In genomic region chr22:19941365-19942070, GRCh38 we compare ENCODE assay signal across 1 cellular context.
TF ChIP-seq lines count a peak whose summit lies in the region.

Gene COMT, plus strand, starts transcription at chr22:19941772. Its CDS starts 20,755 bp downstream, at chr22:19962527.
Gene TXNRD2, minus strand, starts transcription at chr22:19941818. Its CDS starts 15 bp downstream, at chr22:19941803.

TF ChIP-seq in HepG2, 621 proteins besides CTCF, POLR2A, EP300 and RAD21 (continued from another document and continues in another):
- TF ChIP-seq ARID4A (CRISPR knock-in tag; IDR thresholded peaks at IDR 0.05; ENCODE audit: borderline replicate concordance) (peak; percentile 23; the same call in 1 of the 2 replicates), TBL1XR1 (IDR thresholded peaks at IDR 0.05; ENCODE audit: borderline replicate concordance, low read length, partially characterized antibody) (no peak), NFRKB (IDR thresholded peaks at IDR 0.05) (no peak), RFX1 (IDR thresholded peaks at IDR 0.05) (no peak), ZSCAN25 (CRISPR knock-in tag; IDR thresholded peaks at IDR 0.05) (peak; percentile 44), ZNF543 (CRISPR knock-in tag; IDR thresholded peaks at IDR 0.05) (no peak), MEIS2 (CRISPR knock-in tag; IDR thresholded peaks at IDR 0.05) (0 out of 2 replicates have a peak, but pooled peaks have one; percentile 23), GTF2F1 (IDR thresholded peaks at IDR 0.05; ENCODE audit: low read length) (no peak), ZNF652 (CRISPR knock-in tag; IDR thresholded peaks at IDR 0.05; ENCODE audit: borderline replicate concordance, low read depth) (no peak), ZNF577 (CRISPR knock-in tag; IDR thresholded peaks at IDR 0.05; ENCODE audit: borderline replicate concordance, low read depth) (no peak), PRMT3 (CRISPR knock-in tag; IDR thresholded peaks at IDR 0.05; ENCODE audit: borderline replicate concordance, low read depth) (no peak), ARNT2 (CRISPR knock-in tag; IDR thresholded peaks at IDR 0.05; ENCODE audit: low read depth) (peak; percentile 73; the same call in 1 of the 2 replicates), PRDM10 (CRISPR knock-in tag; IDR thresholded peaks at IDR 0.05; ENCODE audit: low read depth) (no peak), AFF4 (CRISPR knock-in tag; IDR thresholded peaks at IDR 0.05) (no peak), KDM5A (IDR thresholded peaks at IDR 0.05; ENCODE audit: borderline replicate concordance, low read length) (no peak; the same call in 1 of the 2 replicates), ZNF788 (CRISPR knock-in tag; IDR thresholded peaks at IDR 0.05; ENCODE audit: borderline replicate concordance) (peak; percentile 60; the same call in 1 of the 2 replicates), LCORL (IDR thresholded peaks at IDR 0.05) (no peak), LCORL (CRISPR knock-in tag; IDR thresholded peaks at IDR 0.05) (peak; percentile 56), ZFX (CRISPR knock-in tag; IDR thresholded peaks at IDR 0.05; ENCODE audit: low read depth) (peak; percentile 76), ZNF451 (CRISPR knock-in tag; IDR thresholded peaks at IDR 0.05) (peak; percentile 21; the same call in 1 of the 2 replicates), FOSL2 (CRISPR knock-in tag; IDR thresholded peaks at IDR 0.05) (no peak), ZNF564 (CRISPR knock-in tag; IDR thresholded peaks at IDR 0.05) (peak; percentile 70; the same call in 1 of the 2 replicates), NFKB2 (CRISPR knock-in tag; IDR thresholded peaks at IDR 0.05; ENCODE audit: borderline replicate concordance) (0 out of 2 replicates have a peak, but pooled peaks have one; percentile 37), PTBP1 (IDR thresholded peaks at IDR 0.05; ENCODE audit: low read depth, low read length, poor library complexity, severe bottlenecking) (peak; percentile 59), GLI4 (CRISPR knock-in tag; IDR thresholded peaks at IDR 0.05; ENCODE audit: borderline replicate concordance) (no peak), LBX2 (CRISPR knock-in tag; IDR thresholded peaks at IDR 0.05; ENCODE audit: borderline replicate concordance) (0 out of 2 replicates have a peak, but pooled peaks have one; percentile 34), MYC (CRISPR knock-in tag; IDR thresholded peaks at IDR 0.05; ENCODE audit: borderline replicate concordance) (peak; percentile 23; the same call in 1 of the 2 replicates), HNRNPK (IDR thresholded peaks at IDR 0.05; ENCODE audit: low read depth, low read length, poor library complexity, severe bottlenecking) (peak; percentile 84), ZNF598 (CRISPR knock-in tag; IDR thresholded peaks at IDR 0.05; ENCODE audit: borderline replicate concordance) (0 out of 2 replicates have a peak, but pooled peaks have one; percentile 6), ATRX (CRISPR knock-in tag; IDR thresholded peaks at IDR 0.05; ENCODE audit: borderline replicate concordance) (no peak), TBX2 (CRISPR knock-in tag; IDR thresholded peaks at IDR 0.05; ENCODE audit: borderline replicate concordance) (0 out of 2 replicates have a peak, but pooled peaks have one; percentile 14), THRA (CRISPR knock-in tag; IDR thresholded peaks at IDR 0.05; ENCODE audit: borderline replicate concordance) (no peak), ZNF792 (CRISPR knock-in tag; IDR thresholded peaks at IDR 0.05) (0 out of 2 replicates have a peak, but pooled peaks have one; percentile 32), ZNF280D (CRISPR knock-in tag; IDR thresholded peaks at IDR 0.05) (no peak), ATF3 (CRISPR knock-in tag; IDR thresholded peaks at IDR 0.05) (peak; percentile 49; the same call in 1 of the 2 replicates), HOXA5 (CRISPR knock-in tag; IDR thresholded peaks at IDR 0.05) (0 out of 2 replicates have a peak, but pooled peaks have one; percentile 49), ZNF547 (CRISPR knock-in tag; IDR thresholded peaks at IDR 0.05) (peak; percentile 47; the same call in 1 of the 2 replicates), HOXA9 (CRISPR knock-in tag; IDR thresholded peaks at IDR 0.05; ENCODE audit: borderline replicate concordance) (no peak), ZNF44 (CRISPR knock-in tag; IDR thresholded peaks at IDR 0.05) (no peak), ZFP82 (CRISPR knock-in tag; IDR thresholded peaks at IDR 0.05; ENCODE audit: borderline replicate concordance) (no peak), SAP130 (CRISPR knock-in tag; IDR thresholded peaks at IDR 0.05; ENCODE audit: low read depth) (peak; percentile 31), MTA3 (CRISPR knock-in tag; IDR thresholded peaks at IDR 0.05) (no peak), SCMH1 (CRISPR knock-in tag; IDR thresholded peaks at IDR 0.05; ENCODE audit: borderline replicate concordance) (no peak), ZSCAN9 (CRISPR knock-in tag; IDR thresholded peaks at IDR 0.05; ENCODE audit: borderline replicate concordance) (0 out of 2 replicates have a peak, but pooled peaks have one; percentile 15), PHF21A (CRISPR knock-in tag; IDR thresholded peaks at IDR 0.05) (no peak), ZBTB34 (CRISPR knock-in tag; IDR thresholded peaks at IDR 0.05) (0 out of 2 replicates have a peak, but pooled peaks have one; percentile 27)
